In the genomic region with DNA sequence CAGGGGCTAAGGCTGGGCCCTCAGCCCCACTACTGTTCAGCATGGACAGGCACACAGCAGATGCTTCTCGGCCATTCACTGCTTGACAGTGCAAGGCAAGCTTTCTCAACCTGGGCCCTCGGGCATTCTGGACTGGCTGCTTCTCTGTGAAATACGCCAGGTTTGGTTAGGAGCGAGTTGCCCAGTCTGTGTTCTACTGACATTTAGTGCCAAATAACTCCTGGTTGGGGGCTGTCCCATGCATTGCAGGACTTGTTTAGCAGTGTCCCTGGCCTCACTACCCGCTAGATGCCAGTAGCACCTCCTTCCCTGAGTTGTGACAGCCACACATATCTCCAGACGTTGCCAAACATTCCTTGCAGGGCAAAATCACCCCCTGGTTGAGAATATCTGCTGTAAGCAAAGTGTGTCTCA, we compare ENCODE assay signal across 14 cellular contexts.
DNase-seq lines count a peak whose midpoint lies in the region; ATAC-seq and TF ChIP-seq lines count a peak whose summit lies in the region.
"Had no signal": no experiment of that assay in that cellular context is flagged by ENCODE, and none has a peak within 500 bp of the region (broad histone marks: within the 10 kb centered on the region; RNA-seq: fewer than 3 reads in every experiment).

No MANE protein-coding gene starts in this region.

- peaks cover 2% of the 10 kb centered on the region for H3K36me3 Mint-ChIP-seq in activated T-cell treated with anti-CD3 and anti-CD28 coated beads, Interleukin-2, amount 50 U/mL, for 24 hours (ENCODE audit: low read depth)
- no peaks in the 10 kb centered on the region for H3K36me3 Mint-ChIP-seq in activated T-cell treated with anti-CD3 and anti-CD28 coated beads, Interleukin-2, amount 50 U/mL, for 4 hours (ENCODE audit: insufficient read depth)
- H3K36me3 Mint-ChIP-seq: CD8-positive, alpha-beta T cell had no signal

- no peaks in the 10 kb centered on the region for H3K9me3 Mint-ChIP-seq in activated T-cell treated with anti-CD3 and anti-CD28 coated beads, Interleukin-2, amount 50 U/mL, for 24 hours
- no peaks in the 10 kb centered on the region for H3K9me3 Mint-ChIP-seq in activated T-cell treated with anti-CD3 and anti-CD28 coated beads, Interleukin-2, amount 50 U/mL, for 4 hours
- H3K9me3 Mint-ChIP-seq: CD8-positive, alpha-beta T cell had no signal

- H3K36me3 ChIP-seq in duodenal mucosa (ENCODE audit: control insufficient read depth in 1 of 2, insufficient read depth in 2 of 2, low read length in 2 of 2) (no peaks in the 10 kb centered on the region), mucosa of rectum (ENCODE audit: control insufficient read depth in 2 of 2, insufficient read depth in 2 of 2, low read length in 2 of 2) (no peaks in the 10 kb centered on the region), tibial artery (no peaks in the 10 kb centered on the region), H7 (replicated peaks; ENCODE audit: control insufficient read depth, insufficient read depth, low read length) (no peaks in the 10 kb centered on the region)

- no peak overlapping the region for H3K4me3 Mint-ChIP-seq in activated T-cell treated with anti-CD3 and anti-CD28 coated beads, Interleukin-2, amount 50 U/mL, for 24 hours
- no peak overlapping the region for H3K4me3 Mint-ChIP-seq in activated T-cell treated with anti-CD3 and anti-CD28 coated beads, Interleukin-2, amount 50 U/mL, for 4 hours
- H3K4me3 Mint-ChIP-seq: CD8-positive, alpha-beta T cell had no signal

- H3K9me3 ChIP-seq in duodenal mucosa (ENCODE audit: control insufficient read depth in 1 of 2, low read length in 2 of 2) (no peaks in the 10 kb centered on the region), mucosa of rectum (ENCODE audit: control insufficient read depth in 2 of 2, low read length in 2 of 2) (no peaks in the 10 kb centered on the region), tibial artery (no peaks in the 10 kb centered on the region)

- peaks cover 62% of the 10 kb centered on the region for H3K4me1 Mint-ChIP-seq in activated T-cell treated with anti-CD3 and anti-CD28 coated beads, Interleukin-2, amount 50 U/mL, for 24 hours (ENCODE audit: low read depth)
- peaks cover 14% of the 10 kb centered on the region for H3K4me1 Mint-ChIP-seq in activated T-cell treated with anti-CD3 and anti-CD28 coated beads, Interleukin-2, amount 50 U/mL, for 4 hours (ENCODE audit: low read depth)

- no peak for TF ChIP-seq CTCF in tibial artery (IDR thresholded peaks at IDR 0.05)

- H3K4me1 ChIP-seq in duodenal mucosa (ENCODE audit: control insufficient read depth in 1 of 2, insufficient read depth in 2 of 2, low read length in 2 of 2) = peaks cover 14 to 28% of the 10 kb centered on the region in 2 donors
- H3K4me1 ChIP-seq in mucosa of rectum (ENCODE audit: control insufficient read depth in 2 of 2, insufficient read depth in 2 of 2, low read length in 2 of 2) = peaks cover 11 to 12% of the 10 kb centered on the region in 2 donors
- peaks cover 0 to 41% (median 19%) of the 10 kb centered on the region in 4 donors for H3K4me1 ChIP-seq in tibial artery

- H3K27ac ChIP-seq in duodenal mucosa (ENCODE audit: low read depth, low read length) (peak overlapping the region; percentile 13), mucosa of rectum (ENCODE audit: low read depth in 2 of 2, low read length in 2 of 2) (peak overlapping the region; percentile 57 to 60), tibial artery (peak overlapping the region; percentile 61 to 65)

- no peaks in the 10 kb centered on the region for H3K27me3 Mint-ChIP-seq in activated T-cell treated with anti-CD3 and anti-CD28 coated beads, Interleukin-2, amount 50 U/mL, for 24 hours
- peaks cover 4% of the 10 kb centered on the region for H3K27me3 Mint-ChIP-seq in activated T-cell treated with anti-CD3 and anti-CD28 coated beads, Interleukin-2, amount 50 U/mL, for 4 hours (ENCODE audit: low read depth)

- H3K4me3 ChIP-seq in duodenal mucosa (ENCODE audit: low read depth in 1 of 2, low read length in 2 of 2) (no peak overlapping the region), mucosa of rectum (ENCODE audit: low read length in 2 of 2) (no peak overlapping the region), tibial artery (no peak overlapping the region), H7 (ENCODE audit: insufficient read depth, low read depth, low read length) (no peak overlapping the region)

- ATAC-seq in activated T-cell treated with anti-CD3 and anti-CD28 coated beads, Interleukin-2, amount 50 U/mL, for 4 hours = no peak
- ATAC-seq: CD8-positive, alpha-beta T cell had no signal

- H3K27me3 ChIP-seq in duodenal mucosa (ENCODE audit: control insufficient read depth in 1 of 2, insufficient read depth in 2 of 2, low read length in 2 of 2) (no peaks in the 10 kb centered on the region), mucosa of rectum (ENCODE audit: control insufficient read depth in 2 of 2, insufficient read depth in 2 of 2, low read length in 2 of 2) (no peaks in the 10 kb centered on the region), tibial artery (no peaks in the 10 kb centered on the region), H7 (ENCODE audit: control insufficient read depth, insufficient read depth, low read length) (no peaks in the 10 kb centered on the region)

- peak overlapping the region; percentile 44 for H3K27ac Mint-ChIP-seq in activated T-cell treated with anti-CD3 and anti-CD28 coated beads, Interleukin-2, amount 50 U/mL, for 24 hours
- H3K27ac Mint-ChIP-seq: CD8-positive, alpha-beta T cell had no signal

- no peak for DNase-seq in activated T-cell treated with anti-CD3 and anti-CD28 coated beads, Interleukin-2, amount 50 U/mL, for 24 hours
- DNase-seq in activated T-cell treated with anti-CD3 and anti-CD28 coated beads, Interleukin-2, amount 50 U/mL, for 4 hours = no peak
- DNase-seq in tibial artery = no peak
- DNase-seq in NCI-H345 (lab: John Stamatoyannopoulos, UW) = no peak
- DNase-seq in H7 = no peak
- DNase-seq in activated CD4-positive, CD25-positive, alpha-beta regulatory T cell treated with anti-CD3 and anti-CD28 coated beads, Interleukin-2, amount 50 U/mL, for 72 hours = no peak
- DNase-seq: activated CD4-positive, alpha-beta T cell treated with anti-CD3 and anti-CD28 coated beads for 4 hours; CD8-positive, alpha-beta T cell; EL; NCI-H1930; NCI-H748 treated with DMSO at 0.1 percent for 48 hours; T-helper 2 cell had no signal

- H3K9ac ChIP-seq in duodenal mucosa (ENCODE audit: low read depth in 1 of 2, low read length in 2 of 2) (no peak overlapping the region), mucosa of rectum (ENCODE audit: low read depth in 1 of 2, low read length in 2 of 2) (no peak overlapping the region)

- intact Hi-C loops in tibial artery (cut with DNase I; ENCODE audit: low total_unique reads) = no loop called here

Comparison
In these comparisons a context has a peak if more than half of its experiments do, and no peak if none do; other contexts are left out.
1. H3K27ac ChIP-seq: peak in every context shown above with its lines; median percentile 63 in tibial artery; 58 in mucosa of rectum; 13 in duodenal mucosa.